Comparison of ENCODE assay signal across 22 cellular contexts in genomic region chr13:112776354-112776753, GRCh38.
DNase-seq lines count a peak whose midpoint lies in the region; ATAC-seq and TF ChIP-seq lines count a peak whose summit lies in the region.
"Had no signal": no experiment of that assay in that cellular context is flagged by ENCODE, and none has a peak within 500 bp of the region (broad histone marks: within the 10 kb centered on the region; RNA-seq: fewer than 3 reads in every experiment).

No MANE protein-coding gene starts in this region.

- H3K27me3 ChIP-seq in Peyer's patch, result no peaks in the 10 kb centered on the region
- H3K27me3 ChIP-seq: BE2C, SJCRH30 had no signal

- H3K4me1 ChIP-seq in Peyer's patch, result no peaks in the 10 kb centered on the region
- H3K4me1 ChIP-seq: SJCRH30 had no signal

- peak in 2 of 3 donors; percentile 1 to 14 for DNase-seq in Peyer's patch
- peak; percentile 33 for DNase-seq in ecto neural progenitor cell (ENCODE audit: low spot score)
- no peak for DNase-seq in neural crest cell (ENCODE audit: low read depth, low spot score)
- DNase-seq in ACHN, result no peak
- DNase-seq in substantia nigra (lab: John Stamatoyannopoulos, UW), result no peak
- DNase-seq in NCI-H510A treated with DMSO at 0.1 percent for 48 hours (lab: John Stamatoyannopoulos, UW), result no peak
- DNase-seq: Calu3, DMS79 treated with DMSO at 0.1 percent for 48 hours, GF-D8, Kasumi-1, NCI-H1092 treated with DMSO at 0.1 percent for 48 hours, NCI-H1436, NCI-H187, NCI-H524 treated with DMSO at 0.1 percent for 48 hours, NCI-H774, PC-3, SJCRH30 had no signal

- H3K36me3 Mint-ChIP-seq in neural crest cell (ENCODE audit: low read depth), result peaks cover 2% of the 10 kb centered on the region

- in situ Hi-C loops in ACHN (cut with HindIII; ENCODE audit: low pct_ligation_motif_present, low pct_unique_long_range_greater_than_20kb, low sequenced_read_pairs), result no loop called here

- no peak for TF ChIP-seq POLR2A in Peyer's patch (IDR thresholded peaks at IDR 0.05)

- TF ChIP-seq CTCF in Peyer's patch (IDR thresholded peaks at IDR 0.05), result no peak
- no peak for TF ChIP-seq CTCF in neural crest cell (conservative IDR thresholded peaks at IDR 0.05)

- peaks cover 34% of the 10 kb centered on the region for H3K4me1 Mint-ChIP-seq in neural crest cell

- no peak for ATAC-seq in HG02610 (IDR thresholded peaks at IDR 0.05; ENCODE audit: unreplicated experiment)
- ATAC-seq: HepG2, K562, PC-3, Right ventricle myocardium inferior had no signal

- no peak overlapping the region for H3K4me3 ChIP-seq in Peyer's patch
- H3K4me3 ChIP-seq: K562, SJCRH30 had no signal

- no peaks in the 10 kb centered on the region for H3K27me3 Mint-ChIP-seq in neural crest cell (ENCODE audit: low read depth)

- no peaks in the 10 kb centered on the region for H3K9me3 Mint-ChIP-seq in neural crest cell

- no peaks in the 10 kb centered on the region for H3K36me3 ChIP-seq in Peyer's patch
- H3K36me3 ChIP-seq: BE2C, SJCRH30 had no signal

- H3K4me3 Mint-ChIP-seq in neural crest cell, result no peak overlapping the region

- H3K27ac ChIP-seq in Peyer's patch (no peak overlapping the region), substantia nigra (ENCODE audit: low read depth, low read length, poor library complexity, severe bottlenecking) (no peak overlapping the region)
- H3K27ac ChIP-seq: SJCRH30 had no signal

- peak overlapping the region; percentile 94 for H3K27ac Mint-ChIP-seq in neural crest cell (ENCODE audit: unreplicated experiment)

- H3K9me3 ChIP-seq in Peyer's patch, result no peaks in the 10 kb centered on the region
- H3K9me3 ChIP-seq: BE2C, SJCRH30 had no signal

Comparison
In these comparisons a context has a peak if more than half of its experiments do, and no peak if none do; other contexts are left out.
1. DNase-seq: peak in Peyer's patch (2 of 3) and ecto neural progenitor cell (single experiment); none in neural crest cell (single experiment), ACHN (single experiment), substantia nigra (0 of 49) and NCI-H510A treated with DMSO at 0.1 percent for 48 hours (single experiment).